ENCODE assay signal across 12 cellular contexts in genomic region chr11:112655386-112655785, GRCh38.
A peak's percentile ranks its signal among the peaks of the same experiment; 100 is the strongest.
DNase-seq lines count a peak whose midpoint lies in the region; ATAC-seq and TF ChIP-seq lines count a peak whose summit lies in the region.
"Had no signal": no experiment of that assay in that cellular context is flagged by ENCODE, and none has a peak within 500 bp of the region (broad histone marks: within the 10 kb centered on the region; RNA-seq: fewer than 3 reads in every experiment).

No MANE protein-coding gene starts in this region.

- peaks cover 9% of the 10 kb centered on the region; the same call in 1 of the 2 replicates for H3K4me1 ChIP-seq in MM.1S (ENCODE audit: low read length)
- H3K4me1 ChIP-seq: foreskin keratinocyte, parathyroid adenoma had no signal

- no peak overlapping the region for H3K4me2 ChIP-seq in MM.1S (ENCODE audit: low read depth, low read length)

- H3K79me2 ChIP-seq in MM.1S (ENCODE audit: low read length): no peaks in the 10 kb centered on the region
- H3K79me2 ChIP-seq: parathyroid adenoma had no signal

- TF ChIP-seq CTCF in omental fat pad (IDR thresholded peaks at IDR 0.05) (no peak), MM.1S (IDR thresholded peaks at IDR 0.05; ENCODE audit: low read length) (no peak)

- H3K9me2 ChIP-seq in MM.1S (replicated peaks; ENCODE audit: insufficient read depth, low read length): no peaks in the 10 kb centered on the region

- no peaks in the 10 kb centered on the region for H3K9me3 ChIP-seq in MM.1S (replicated peaks; ENCODE audit: insufficient read depth, low read length)

- no peak overlapping the region for H3K4me3 ChIP-seq in MM.1S (ENCODE audit: low read length)

- intact Hi-C loops in cardiac septum (cut with DNase I): loop anchor here (2.0 to 10.0 kb wide), 4 partner anchors 117 to 459 kb away; no protein-coding TSS in a partner anchor

- no peaks in the 10 kb centered on the region for H3F3A ChIP-seq in MM.1S (ENCODE audit: insufficient read depth, low read length)

- H3K9ac ChIP-seq in MM.1S (ENCODE audit: low read length): no peak overlapping the region
- H3K9ac ChIP-seq: parathyroid adenoma had no signal

- ATAC-seq in omental fat pad (ENCODE audit: low FRiP score): no peak
- ATAC-seq: activated T-helper 17 cell treated with anti-CD3 and anti-CD28 coated beads, Interleukin-2, amount 50 U/mL, for 72 hours; foreskin keratinocyte had no signal

- H3K27me3 ChIP-seq in MM.1S (replicated peaks; ENCODE audit: insufficient read depth, low read length): no peaks in the 10 kb centered on the region
- H3K27me3 ChIP-seq: foreskin keratinocyte had no signal

- H3K27ac ChIP-seq in angular gyrus (ENCODE audit: low read depth, low read length): peak overlapping the region; percentile 12
- no peak overlapping the region for H3K27ac ChIP-seq in MM.1S (ENCODE audit: low read length)
- H3K27ac ChIP-seq: foreskin keratinocyte, parathyroid adenoma had no signal

- no peaks in the 10 kb centered on the region for H4K20me1 ChIP-seq in MM.1S (ENCODE audit: insufficient read depth, low read length)

- H3K36me3 ChIP-seq in MM.1S (replicated peaks; ENCODE audit: insufficient read depth, low read length): no peaks in the 10 kb centered on the region

- H2AFZ ChIP-seq in MM.1S (ENCODE audit: low read length): no peak overlapping the region
- H2AFZ ChIP-seq: parathyroid adenoma had no signal

- DNase-seq in GM03348 (ENCODE audit: low spot score) (peak; percentile 77), cardiac septum (ENCODE audit: low spot score) (peak; percentile 86), putamen (ENCODE audit: low spot score) (peak; percentile 85), omental fat pad (ENCODE audit: low spot score) (no peak), iPS-NIHi11 (ENCODE audit: low spot score) (no peak), MM.1S (no peak), activated T-cell treated with anti-CD3 and anti-CD28 coated beads for 4 hours (no peak)
- DNase-seq: foreskin keratinocyte, NCI-H2107 had no signal

Comparison
In these comparisons a context has a peak if more than half of its experiments do, and no peak if none do; other contexts are left out.
1. DNase-seq: peak in GM03348 (single experiment), cardiac septum (single experiment) and putamen (single experiment); none in omental fat pad (single experiment), iPS-NIHi11 (single experiment), MM.1S (single experiment) and activated T-cell treated with anti-CD3 and anti-CD28 coated beads for 4 hours (single experiment).